Comparison of ENCODE assay signal across 1 cellular context in genomic region chr16:48292452-48292851, GRCh38.
A peak's percentile ranks its signal among the peaks of the same experiment; 100 is the strongest.
TF ChIP-seq lines count a peak whose summit lies in the region.

No MANE protein-coding gene starts in this region.

TF ChIP-seq in HepG2, 621 proteins besides CTCF, POLR2A, EP300 and RAD21 (continued from another document and continues in another):
- TF ChIP-seq ARID5B (CRISPR knock-in tag; IDR thresholded peaks at IDR 0.05) (peak; percentile 28), ZNF567 (CRISPR knock-in tag; IDR thresholded peaks at IDR 0.05; ENCODE audit: borderline replicate concordance) (no peak), SIN3B (IDR thresholded peaks at IDR 0.05; ENCODE audit: low read length) (no peak), ZNF703 (CRISPR knock-in tag; IDR thresholded peaks at IDR 0.05; ENCODE audit: borderline replicate concordance) (no peak), RFX1 (IDR thresholded peaks at IDR 0.05) (no peak), NCOR1 (IDR thresholded peaks at IDR 0.05; ENCODE audit: borderline replicate concordance, low read length) (no peak), ZBTB25 (CRISPR knock-in tag; IDR thresholded peaks at IDR 0.05) (no peak), ZNF180 (CRISPR knock-in tag; IDR thresholded peaks at IDR 0.05; ENCODE audit: borderline replicate concordance, low read depth) (no peak), SP4 (CRISPR knock-in tag; IDR thresholded peaks at IDR 0.05) (no peak), NR2F1 (CRISPR knock-in tag; IDR thresholded peaks at IDR 0.05) (no peak), MIXL1 (CRISPR knock-in tag; IDR thresholded peaks at IDR 0.05) (0 out of 2 replicates have a peak, but pooled peaks have one; percentile 46), BCL3 (CRISPR knock-in tag; IDR thresholded peaks at IDR 0.05) (no peak), NBN (conservative IDR thresholded peaks at IDR 0.05) (no peak), CERS6 (CRISPR knock-in tag; IDR thresholded peaks at IDR 0.05) (no peak), SIX4 (CRISPR knock-in tag; IDR thresholded peaks at IDR 0.05) (peak; percentile 77), ZBTB40 (IDR thresholded peaks at IDR 0.05) (no peak), ZBTB40 (CRISPR knock-in tag; IDR thresholded peaks at IDR 0.05) (no peak; the same call in 1 of the 2 replicates), GABPB1 (CRISPR knock-in tag; IDR thresholded peaks at IDR 0.05) (no peak), MXD4 (CRISPR knock-in tag; IDR thresholded peaks at IDR 0.05) (no peak), ZNF780A (CRISPR knock-in tag; IDR thresholded peaks at IDR 0.05) (no peak), GFI1 (CRISPR knock-in tag; IDR thresholded peaks at IDR 0.05; ENCODE audit: borderline replicate concordance) (peak; percentile 47; the same call in 1 of the 2 replicates), JUNB (CRISPR knock-in tag; IDR thresholded peaks at IDR 0.05; ENCODE audit: borderline replicate concordance) (no peak), SAP130 (CRISPR knock-in tag; IDR thresholded peaks at IDR 0.05; ENCODE audit: low read depth) (peak; percentile 27; the same call in 1 of the 2 replicates), ZNF589 (CRISPR knock-in tag; conservative IDR thresholded peaks at IDR 0.05) (no peak), FOXP4 (CRISPR knock-in tag; IDR thresholded peaks at IDR 0.05) (peak; percentile 88), SOX13 (IDR thresholded peaks at IDR 0.05) (no peak), SOX13 (CRISPR knock-in tag; conservative IDR thresholded peaks at IDR 0.05 in 1 of 2, IDR thresholded peaks at IDR 0.05 in 1 of 2) (peak in 1 of 2 experiments; percentile 40; a peak in 1 of 4 replicates), NFIC (IDR thresholded peaks at IDR 0.05; ENCODE audit: low read length) (no peak), GLMP (CRISPR knock-in tag; IDR thresholded peaks at IDR 0.05; ENCODE audit: borderline replicate concordance) (no peak), AKNA (CRISPR knock-in tag; IDR thresholded peaks at IDR 0.05; ENCODE audit: borderline replicate concordance) (no peak), MYNN (CRISPR knock-in tag; IDR thresholded peaks at IDR 0.05; ENCODE audit: low read depth) (no peak)
